Comparison of ENCODE assay signal across 20 cellular contexts in the genomic region with DNA sequence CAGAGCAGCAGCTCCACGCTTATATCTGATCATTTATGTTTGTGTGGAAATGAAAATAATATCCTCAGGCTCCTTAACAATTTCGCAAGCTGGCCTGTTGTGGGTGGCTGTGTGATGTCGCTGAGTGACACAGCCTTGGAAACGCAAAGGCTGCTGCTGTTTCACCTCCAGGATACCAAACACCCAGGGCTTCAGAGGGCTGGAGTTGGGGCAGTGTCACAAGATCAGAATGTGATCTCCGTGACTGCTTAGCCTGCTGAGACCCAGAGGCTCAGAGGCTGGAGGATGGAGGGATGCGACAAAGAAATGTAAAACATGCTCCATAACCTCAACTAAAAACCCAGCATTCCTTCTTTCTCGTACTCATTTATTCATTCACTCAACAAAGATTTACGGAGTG. TPM values are rescaled to one million over a fixed set of nuclear protein-coding genes. Genes with fewer than 3 reads are reported as not detected.
DNase-seq lines count a peak whose midpoint lies in the region; ATAC-seq and TF ChIP-seq lines count a peak whose summit lies in the region.
"Had no signal": no experiment of that assay in that cellular context is flagged by ENCODE, and none has a peak within 500 bp of the region (broad histone marks: within the 10 kb centered on the region; RNA-seq: fewer than 3 reads in every experiment).

No MANE protein-coding gene starts in this region.

- TF ChIP-seq CTCF in MCF 10A (IDR thresholded peaks at IDR 0.05; ENCODE audit: unreplicated experiment) (no peak), breast epithelium (IDR thresholded peaks at IDR 0.05) (no peak), mammary epithelial cell (conservative IDR thresholded peaks at IDR 0.05 in 1 of 2, IDR thresholded peaks at IDR 0.05 in 1 of 2; ENCODE audit: extremely low read depth in 1 of 2, insufficient read depth in 1 of 2, low read depth in 1 of 2, low read length in 2 of 2) (no peak), adrenal gland (IDR thresholded peaks at IDR 0.05) (no peak)

- intact Hi-C loops in MCF 10A (cut with micrococcal nuclease) (no loop called here), breast epithelium (cut with DNase I; ENCODE audit: low total_unique reads) (no loop called here), mammary epithelial cell (cut with micrococcal nuclease) (no loop called here), adrenal gland (cut with DNase I) (no loop called here)

- no peaks in the 10 kb centered on the region for H3K27me3 Mint-ChIP-seq in MCF 10A (ENCODE audit: insufficient read depth, unreplicated experiment)
- H3K27me3 Mint-ChIP-seq in naive thymus-derived CD8-positive, alpha-beta T cell, result peaks cover 0 to 21% (median 2%) of the 10 kb centered on the region in 5 donors
- H3K27me3 Mint-ChIP-seq in activated T-cell treated with anti-CD3 and anti-CD28 coated beads, Interleukin-2, amount 50 U/mL, for 24 hours, result no peaks in the 10 kb centered on the region
- H3K27me3 Mint-ChIP-seq: CD4-positive, CD25-positive, alpha-beta regulatory T cell; T-helper 17 cell had no signal

- POLR2A ChIA-PET in MCF 10A (lab: Yijun Ruan, JAX), result no interaction called here
- POLR2A ChIA-PET in naive thymus-derived CD8-positive, alpha-beta T cell (lab: Charles Lee), result no interaction called here

- no peaks in the 10 kb centered on the region for H3K4me1 ChIP-seq in breast epithelium
- H3K4me1 ChIP-seq in mammary epithelial cell (ENCODE audit: insufficient read depth, low read length), result peaks cover 4% of the 10 kb centered on the region
- no peaks in the 10 kb centered on the region for H3K4me1 ChIP-seq in adrenal gland (replicated peaks in 1 of 2)

- H3K4me3 Mint-ChIP-seq in MCF 10A (ENCODE audit: unreplicated experiment), result no peak overlapping the region
- H3K4me3 Mint-ChIP-seq in naive thymus-derived CD8-positive, alpha-beta T cell, result no peak overlapping the region
- H3K4me3 Mint-ChIP-seq in activated T-cell treated with anti-CD3 and anti-CD28 coated beads, Interleukin-2, amount 50 U/mL, for 24 hours, result no peak overlapping the region
- H3K4me3 Mint-ChIP-seq: CD4-positive, CD25-positive, alpha-beta regulatory T cell; H9; nephron; T-helper 17 cell had no signal

- in situ Hi-C loops in mammary epithelial cell (cut with MboI; ENCODE audit: low sequenced_read_pairs in 2 of 2) (no loop called here), ACHN (cut with HindIII; ENCODE audit: low pct_ligation_motif_present, low pct_unique_long_range_greater_than_20kb, low sequenced_read_pairs) (no loop called here)

- H3K9me3 Mint-ChIP-seq in MCF 10A (ENCODE audit: unreplicated experiment), result no peaks in the 10 kb centered on the region
- no peaks in the 10 kb centered on the region for H3K9me3 Mint-ChIP-seq in naive thymus-derived CD8-positive, alpha-beta T cell
- no peaks in the 10 kb centered on the region for H3K9me3 Mint-ChIP-seq in activated T-cell treated with anti-CD3 and anti-CD28 coated beads, Interleukin-2, amount 50 U/mL, for 24 hours
- H3K9me3 Mint-ChIP-seq: H9 had no signal

- peak; percentile 15 for DNase-seq in MCF 10A (ENCODE audit: unreplicated experiment)
- DNase-seq in breast epithelium (ENCODE audit: low spot score in 2 of 2), result no peak
- peak; percentile 60 for DNase-seq in mammary epithelial cell
- peak; percentile 84 for DNase-seq in islet precursor cell
- DNase-seq in naive thymus-derived CD8-positive, alpha-beta T cell, result no peak
- DNase-seq in adrenal gland, result no peak
- DNase-seq in activated T-cell treated with anti-CD3 and anti-CD28 coated beads, Interleukin-2, amount 50 U/mL, for 24 hours, result no peak
- DNase-seq in ACHN, result no peak
- DNase-seq: activated naive CD4-positive, alpha-beta T cell; CD4-positive, CD25-positive, alpha-beta regulatory T cell; DMS79; H9; NCI-H1092 treated with DMSO at 0.1 percent for 48 hours; stimulated activated CD8-positive, alpha-beta memory T cell treated with anti-CD3 and anti-CD28 coated beads, Interleukin-4, amount 100 ng/mL, for 48 hours; T-helper 17 cell had no signal

- no peaks in the 10 kb centered on the region for H3K36me3 Mint-ChIP-seq in MCF 10A (ENCODE audit: insufficient read depth, unreplicated experiment)
- H3K36me3 Mint-ChIP-seq in naive thymus-derived CD8-positive, alpha-beta T cell, result no peaks in the 10 kb centered on the region
- no peaks in the 10 kb centered on the region for H3K36me3 Mint-ChIP-seq in activated T-cell treated with anti-CD3 and anti-CD28 coated beads, Interleukin-2, amount 50 U/mL, for 24 hours (ENCODE audit: low read depth)
- H3K36me3 Mint-ChIP-seq: CD4-positive, CD25-positive, alpha-beta regulatory T cell had no signal

- H3K27ac ChIP-seq in breast epithelium (no peak overlapping the region), mammary epithelial cell (ENCODE audit: insufficient read depth, low read depth, low read length) (no peak overlapping the region), adrenal gland (no peak overlapping the region)
- H3K27ac ChIP-seq: 22Rv1, right atrium auricular region, thoracic aorta had no signal

- H3K4me3 ChIP-seq in breast epithelium, result no peak overlapping the region
- no peak overlapping the region for H3K4me3 ChIP-seq in mammary epithelial cell (replicated peaks in 1 of 3; ENCODE audit: insufficient read depth in 1 of 3, low read depth in 2 of 3, low read length in 3 of 3)
- no peak overlapping the region for H3K4me3 ChIP-seq in adrenal gland
- H3K4me3 ChIP-seq: lung, right atrium auricular region, thoracic aorta had no signal

- no peaks in the 10 kb centered on the region for H3K27me3 ChIP-seq in breast epithelium
- no peaks in the 10 kb centered on the region for H3K27me3 ChIP-seq in mammary epithelial cell (ENCODE audit: insufficient read depth, low read length)
- no peaks in the 10 kb centered on the region for H3K27me3 ChIP-seq in adrenal gland
- H3K27me3 ChIP-seq: right atrium auricular region had no signal

- no peaks in the 10 kb centered on the region for H4K20me1 ChIP-seq in mammary epithelial cell (ENCODE audit: insufficient read depth, low read length)

- no peaks in the 10 kb centered on the region for H3K36me3 ChIP-seq in breast epithelium
- H3K36me3 ChIP-seq in mammary epithelial cell (ENCODE audit: insufficient read depth, low read length), result no peaks in the 10 kb centered on the region
- H3K36me3 ChIP-seq in adrenal gland (replicated peaks in 1 of 2), result no peaks in the 10 kb centered on the region
- H3K36me3 ChIP-seq: right atrium auricular region, thoracic aorta had no signal

- TF ChIP-seq POLR2A in breast epithelium (IDR thresholded peaks at IDR 0.05) (no peak), adrenal gland (IDR thresholded peaks at IDR 0.05) (no peak)

- H3K9ac ChIP-seq in mammary epithelial cell (ENCODE audit: insufficient read depth, low read length), result no peak overlapping the region

- H3K27ac Mint-ChIP-seq in MCF 10A (ENCODE audit: low read depth, unreplicated experiment), result no peak overlapping the region
- no peak overlapping the region for H3K27ac Mint-ChIP-seq in naive thymus-derived CD8-positive, alpha-beta T cell
- H3K27ac Mint-ChIP-seq in activated T-cell treated with anti-CD3 and anti-CD28 coated beads, Interleukin-2, amount 50 U/mL, for 24 hours, result no peak overlapping the region
- H3K27ac Mint-ChIP-seq: CD4-positive, CD25-positive, alpha-beta regulatory T cell; H9; nephron; T-helper 17 cell had no signal

- H3K79me2 ChIP-seq in mammary epithelial cell (ENCODE audit: insufficient read depth, low read length), result no peaks in the 10 kb centered on the region

- H3K4me2 ChIP-seq in mammary epithelial cell (ENCODE audit: insufficient read depth, low read depth, low read length), result no peak overlapping the region

- BruUV-seq in MCF 10A (replicated peaks; lab: Mats Ljungman, UMichigan), result no TSS peak
- BruUV-seq in mammary epithelial cell (replicated peaks; lab: Mats Ljungman, UMichigan), result no TSS peak

- no peak for ATAC-seq in naive thymus-derived CD8-positive, alpha-beta T cell
- ATAC-seq: T-helper 17 cell had no signal

- H3K9me3 ChIP-seq in breast epithelium (no peaks in the 10 kb centered on the region), mammary epithelial cell (replicated peaks; ENCODE audit: insufficient read depth, low read length) (no peaks in the 10 kb centered on the region), adrenal gland (replicated peaks in 1 of 3) (no peaks in the 10 kb centered on the region)
- H3K9me3 ChIP-seq: right atrium auricular region, thoracic aorta had no signal

- CTCF ChIA-PET in MCF 10A (lab: Yijun Ruan, JAX) (interaction anchor here (0.6 to 0.7 kb wide), 2 partner anchors 202 to 442 kb away, joined by 3 read pairs; no protein-coding TSS in a partner anchor), mammary epithelial cell (lab: Charles Lee; ENCODE audit: low non-redundant PET) (no interaction called here)

- no peaks in the 10 kb centered on the region for H3K4me1 Mint-ChIP-seq in MCF 10A (ENCODE audit: insufficient read depth, unreplicated experiment)
- no peaks in the 10 kb centered on the region for H3K4me1 Mint-ChIP-seq in naive thymus-derived CD8-positive, alpha-beta T cell
- H3K4me1 Mint-ChIP-seq in activated T-cell treated with anti-CD3 and anti-CD28 coated beads, Interleukin-2, amount 50 U/mL, for 24 hours (ENCODE audit: low read depth), result no peaks in the 10 kb centered on the region
- H3K4me1 Mint-ChIP-seq: CD4-positive, CD25-positive, alpha-beta regulatory T cell; T-helper 17 cell had no signal

- 53% methylated on average over 8 of the region's 8 CpGs for WGBS in mammary epithelial cell (ENCODE audit: low coverage, missing lambda C conversion rate)
- WGBS in adrenal gland, 4 donors, result 81 to 85% (median 84%) methylated on average over 8 of the region's 8 CpGs

- no peak overlapping the region for H2AFZ ChIP-seq in mammary epithelial cell (ENCODE audit: low read depth, low read length)

- dilution Hi-C loops in mammary epithelial cell (cut with HindIII; ENCODE audit: low sequenced_read_pairs), result no loop called here

RNA-seq across cellular contexts. Expression of a gene that starts 37.2 kb away (rescaled TPM):
- 0.40 TPM in 1 of 2 replicates, not detected in the other for total RNA-seq in MCF 10A (2022)
- total RNA-seq in breast epithelium, result 1 to 10 TPM; 1.6 to 6.9 (median 2.0) TPM
- total RNA-seq in mammary epithelial cell, result under 1 TPM in 1 of 2 donors, not detected in 1; 0.17 TPM
- 0.05 TPM for polyA plus RNA-seq in mammary epithelial cell
- not detected for polyA minus RNA-seq in mammary epithelial cell
- not detected for total RNA-seq in naive thymus-derived CD8-positive, alpha-beta T cell
- polyA plus RNA-seq in naive thymus-derived CD8-positive, alpha-beta T cell, result not detected
- total RNA-seq in adrenal gland, result 1 to 10 TPM in 3 of 8 donors, under 1 TPM in 3, not detected in 2; 0.29 to 1.9 (median 0.85) TPM
- 1 to 10 TPM in 1 of 3 donors, under 1 TPM in 2; 0.32 to 1.4 (median 0.48) TPM for polyA plus RNA-seq in adrenal gland
- total RNA-seq: CD4-positive, CD25-positive, alpha-beta regulatory T cell had no signal
- polyA plus RNA-seq: CD4-positive, CD25-positive, alpha-beta regulatory T cell had no signal

Comparison
In these comparisons a context has a peak if more than half of its experiments do, and no peak if none do; other contexts are left out.
1. DNase-seq: peak in MCF 10A (single experiment), mammary epithelial cell (single experiment) and islet precursor cell (single experiment); none in breast epithelium (0 of 2), naive thymus-derived CD8-positive, alpha-beta T cell (0 of 10), adrenal gland (0 of 7), activated T-cell treated with anti-CD3 and anti-CD28 coated beads, Interleukin-2, amount 50 U/mL, for 24 hours (single experiment) and ACHN (single experiment).